In the genomic region with DNA sequence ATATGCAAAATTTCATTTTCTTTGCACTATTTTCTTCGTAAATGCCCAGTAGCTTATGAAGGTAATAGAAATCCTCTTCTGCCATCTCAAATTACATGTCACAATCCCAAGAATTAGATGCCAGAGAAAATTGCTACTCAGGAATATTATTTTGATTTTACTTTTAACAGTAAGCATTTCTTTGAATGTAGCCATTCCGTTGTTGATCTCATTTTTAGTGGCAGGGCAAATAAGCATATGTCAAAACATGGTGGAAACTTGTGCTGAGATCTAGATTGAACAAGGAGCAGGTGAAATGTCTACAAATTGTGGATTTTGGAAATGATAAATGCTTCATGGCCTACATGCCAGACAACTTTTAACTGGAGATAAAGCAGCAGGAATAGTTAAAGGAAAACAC, we compare ENCODE assay signal across 31 cellular contexts.
A peak's percentile ranks its signal among the peaks of the same experiment; 100 is the strongest.
DNase-seq lines count a peak whose midpoint lies in the region; TF ChIP-seq lines count a peak whose summit lies in the region.
"Had no signal": no experiment of that assay in that cellular context is flagged by ENCODE, and none has a peak within 500 bp of the region (broad histone marks: within the 10 kb centered on the region; RNA-seq: fewer than 3 reads in every experiment).

No MANE protein-coding gene starts in this region.

- H3F3A ChIP-seq in neural cell (ENCODE audit: insufficient read depth, low read length, poor library complexity, severe bottlenecking): no peaks in the 10 kb centered on the region

- intact Hi-C loops in colonic mucosa (cut with DNase I): no loop called here

- H3K9me2 ChIP-seq in neural cell (ENCODE audit: insufficient read depth, low read length): no peaks in the 10 kb centered on the region

- H3K27ac ChIP-seq in OCI-LY3 (ENCODE audit: low read length): no peak overlapping the region
- H3K27ac ChIP-seq in neural cell (ENCODE audit: low read length): no peak overlapping the region
- H3K27ac ChIP-seq in colonic mucosa: no peak overlapping the region
- H3K27ac ChIP-seq: 22Rv1; A549; BLaER1; BLaER1 treated with 17β-estradiol and CSF1 and Interleukin-3, amounts not matched to agents 10 nM and 100 nM; C4-2B had no signal

- DNase-seq in NCI-H2227 treated with DMSO at 0.1 percent for 48 hours (lab: John Stamatoyannopoulos, UW): peak; percentile 43
- no peak for DNase-seq in NCI-H2227 (lab: John Stamatoyannopoulos, UW; ENCODE audit: unreplicated experiment)
- DNase-seq in stimulated activated naive CD4-positive, alpha-beta T cell (lab: John Stamatoyannopoulos, UW): no peak
- no peak for DNase-seq in colonic mucosa
- DNase-seq: 8988T; ACHN; AML-193; BE2C; C1 segment of cervical spinal cord; Caco-2; Calu3; CD4-positive, alpha-beta memory T cell; CD4-positive, alpha-beta T cell; CD4-positive, CD25-positive, alpha-beta regulatory T cell; CD8-positive, alpha-beta memory T cell; CD8-positive, alpha-beta T cell; COR-L47; DMS 273 treated with DMSO at 0.1 percent for 48 hours; DMS153; DMS53; DMS79; DMS79 treated with DMSO at 0.1 percent for 48 hours; DND-41; EL had no signal

- no peaks in the 10 kb centered on the region for H3K9me3 ChIP-seq in OCI-LY3 (ENCODE audit: insufficient read depth, low read length)
- no peaks in the 10 kb centered on the region for H3K9me3 ChIP-seq in neural cell (ENCODE audit: low read length)
- H3K9me3 ChIP-seq in colonic mucosa: no peaks in the 10 kb centered on the region
- H3K9me3 ChIP-seq: A549; BE2C; BLaER1; BLaER1 treated with 17β-estradiol and CSF1 and Interleukin-3, amounts not matched to agents 10 nM and 100 nM; Caco-2 had no signal

- H3K4me3 ChIP-seq in OCI-LY3 (ENCODE audit: low read length): peak overlapping the region; percentile 51
- H3K4me3 ChIP-seq in neural cell (ENCODE audit: low read length): no peak overlapping the region
- no peak overlapping the region for H3K4me3 ChIP-seq in colonic mucosa
- H3K4me3 ChIP-seq: A549; BLaER1; BLaER1 treated with 17β-estradiol and CSF1 and Interleukin-3, amounts not matched to agents 10 nM and 100 nM had no signal

- no peaks in the 10 kb centered on the region for H4K20me1 ChIP-seq in OCI-LY3 (ENCODE audit: insufficient read depth, low read length)
- no peaks in the 10 kb centered on the region for H4K20me1 ChIP-seq in neural cell (ENCODE audit: insufficient read depth)
- H4K20me1 ChIP-seq: BLaER1; BLaER1 treated with 17β-estradiol and CSF1 and Interleukin-3, amounts not matched to agents 10 nM and 100 nM had no signal

- no peak for TF ChIP-seq CTCF in OCI-LY3 (IDR thresholded peaks at IDR 0.05; ENCODE audit: low read depth, low read length)
- no peak for TF ChIP-seq CTCF in neural cell (IDR thresholded peaks at IDR 0.05; ENCODE audit: poor library complexity, severe bottlenecking)
- TF ChIP-seq CTCF in colonic mucosa (IDR thresholded peaks at IDR 0.05): no peak

- H3K79me2 ChIP-seq in OCI-LY3 (ENCODE audit: low read length) (no peaks in the 10 kb centered on the region), neural cell (replicated peaks; ENCODE audit: insufficient read depth, low read length) (no peaks in the 10 kb centered on the region)

- H2AFZ ChIP-seq in OCI-LY3 (ENCODE audit: low read depth, low read length) (no peak overlapping the region), neural cell (ENCODE audit: low read depth, low read length) (no peak overlapping the region)

- H3K27me3 ChIP-seq in OCI-LY3 (ENCODE audit: low read depth, low read length): no peaks in the 10 kb centered on the region
- no peaks in the 10 kb centered on the region for H3K27me3 ChIP-seq in neural cell (ENCODE audit: insufficient read depth, low read depth, low read length)
- no peaks in the 10 kb centered on the region for H3K27me3 ChIP-seq in colonic mucosa
- H3K27me3 ChIP-seq: BE2C; BLaER1; BLaER1 treated with 17β-estradiol and CSF1 and Interleukin-3, amounts not matched to agents 10 nM and 100 nM had no signal

- H3K4me2 ChIP-seq in OCI-LY3 (ENCODE audit: low read length) (peak overlapping the region; percentile 62), neural cell (ENCODE audit: low read length) (no peak overlapping the region)
- H3K4me2 ChIP-seq: A549; BLaER1; BLaER1 treated with 17β-estradiol and CSF1 and Interleukin-3, amounts not matched to agents 10 nM and 100 nM had no signal

- H3K4me1 ChIP-seq in OCI-LY3 (ENCODE audit: low read length) (peaks cover 29% of the 10 kb centered on the region), colonic mucosa (no peaks in the 10 kb centered on the region)
- H3K4me1 ChIP-seq: A549; BE2C; BLaER1; BLaER1 treated with 17β-estradiol and CSF1 and Interleukin-3, amounts not matched to agents 10 nM and 100 nM; Caco-2 had no signal

- H3K36me3 ChIP-seq in OCI-LY3 (replicated peaks; ENCODE audit: low read depth, low read length) (no peaks in the 10 kb centered on the region), neural cell (ENCODE audit: insufficient read depth, low read length) (no peaks in the 10 kb centered on the region), colonic mucosa (no peaks in the 10 kb centered on the region)
- H3K36me3 ChIP-seq: BE2C; BLaER1; BLaER1 treated with 17β-estradiol and CSF1 and Interleukin-3, amounts not matched to agents 10 nM and 100 nM had no signal

- H3K9ac ChIP-seq in OCI-LY3 (ENCODE audit: low read length) (no peak overlapping the region; the same call in 1 of the 2 replicates), neural cell (ENCODE audit: low read length) (no peak overlapping the region), colonic mucosa (ENCODE audit: low read depth in 2 of 2, low read length in 2 of 2) (no peak overlapping the region)
- H3K9ac ChIP-seq: BLaER1; BLaER1 treated with 17β-estradiol and CSF1 and Interleukin-3, amounts not matched to agents 10 nM and 100 nM had no signal

- TF ChIP-seq RAD21 in neural cell (conservative IDR thresholded peaks at IDR 0.05): no peak

- peak; percentile 54 for TF ChIP-seq EP300 in neural cell (conservative IDR thresholded peaks at IDR 0.05; ENCODE audit: poor library complexity, severe bottlenecking)

TF ChIP-seq in neural cell, 6 proteins besides CTCF, POLR2A, EP300 and RAD21:
- no peak for TF ChIP-seq EZH2 (IDR thresholded peaks at IDR 0.05; ENCODE audit: borderline replicate concordance, insufficient read depth, low read length, poor library complexity, severe bottlenecking)
- no peak for TF ChIP-seq MXI1 (conservative IDR thresholded peaks at IDR 0.05; ENCODE audit: poor library complexity, severe bottlenecking)
- TF ChIP-seq TAF1 (IDR thresholded peaks at IDR 0.05; ENCODE audit: low read depth): no peak
- TF ChIP-seq POLR2AphosphoS5 (IDR thresholded peaks at IDR 0.05): peak; percentile 64
- no peak for TF ChIP-seq SMC3 (conservative IDR thresholded peaks at IDR 0.05; ENCODE audit: poor library complexity)
- TF ChIP-seq, protein P1, sequence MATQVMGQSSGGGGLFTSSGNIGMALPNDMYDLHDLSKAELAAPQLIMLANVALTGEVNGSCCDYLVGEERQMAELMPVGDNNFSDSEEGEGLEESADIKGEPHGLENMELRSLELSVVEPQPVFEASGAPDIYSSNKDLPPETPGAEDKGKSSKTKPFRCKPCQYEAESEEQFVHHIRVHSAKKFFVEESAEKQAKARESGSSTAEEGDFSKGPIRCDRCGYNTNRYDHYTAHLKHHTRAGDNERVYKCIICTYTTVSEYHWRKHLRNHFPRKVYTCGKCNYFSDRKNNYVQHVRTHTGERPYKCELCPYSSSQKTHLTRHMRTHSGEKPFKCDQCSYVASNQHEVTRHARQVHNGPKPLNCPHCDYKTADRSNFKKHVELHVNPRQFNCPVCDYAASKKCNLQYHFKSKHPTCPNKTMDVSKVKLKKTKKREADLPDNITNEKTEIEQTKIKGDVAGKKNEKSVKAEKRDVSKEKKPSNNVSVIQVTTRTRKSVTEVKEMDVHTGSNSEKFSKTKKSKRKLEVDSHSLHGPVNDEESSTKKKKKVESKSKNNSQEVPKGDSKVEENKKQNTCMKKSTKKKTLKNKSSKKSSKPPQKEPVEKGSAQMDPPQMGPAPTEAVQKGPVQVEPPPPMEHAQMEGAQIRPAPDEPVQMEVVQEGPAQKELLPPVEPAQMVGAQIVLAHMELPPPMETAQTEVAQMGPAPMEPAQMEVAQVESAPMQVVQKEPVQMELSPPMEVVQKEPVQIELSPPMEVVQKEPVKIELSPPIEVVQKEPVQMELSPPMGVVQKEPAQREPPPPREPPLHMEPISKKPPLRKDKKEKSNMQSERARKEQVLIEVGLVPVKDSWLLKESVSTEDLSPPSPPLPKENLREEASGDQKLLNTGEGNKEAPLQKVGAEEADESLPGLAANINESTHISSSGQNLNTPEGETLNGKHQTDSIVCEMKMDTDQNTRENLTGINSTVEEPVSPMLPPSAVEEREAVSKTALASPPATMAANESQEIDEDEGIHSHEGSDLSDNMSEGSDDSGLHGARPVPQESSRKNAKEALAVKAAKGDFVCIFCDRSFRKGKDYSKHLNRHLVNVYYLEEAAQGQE (IDR thresholded peaks at IDR 0.05; ENCODE audit: borderline replicate concordance): no peak
